Comparison of ENCODE assay signal across 17 cellular contexts in the genomic region with DNA sequence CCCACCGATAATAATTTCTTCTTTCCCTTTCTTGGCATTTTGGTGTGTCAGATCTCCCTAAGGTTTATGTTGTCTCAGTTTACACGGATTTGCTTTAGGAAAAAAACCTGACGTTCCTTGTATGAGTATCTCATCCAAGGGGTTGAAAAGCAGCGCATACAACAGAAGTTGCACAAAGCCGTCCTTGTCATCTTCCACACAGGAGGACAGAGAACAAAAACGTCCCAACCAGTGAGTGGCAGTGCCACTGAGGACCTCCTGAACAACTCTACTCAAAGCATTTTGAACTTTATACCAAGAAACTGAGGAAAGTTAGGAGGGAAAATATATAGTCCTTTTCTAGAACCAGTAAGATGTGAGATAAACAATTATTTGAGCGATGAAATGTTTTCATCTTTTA.
"Had no signal": no experiment of that assay in that cellular context is flagged by ENCODE, and none has a peak within 500 bp of the region (broad histone marks: within the 10 kb centered on the region; RNA-seq: fewer than 3 reads in every experiment).

No MANE protein-coding gene starts in this region.

- H3K27ac ChIP-seq: adrenal gland, esophagus muscularis mucosa, hepatocyte, left lung, prostate gland, SJCRH30, spleen, thyroid gland had no signal

- H3K27ac Mint-ChIP-seq: activated CD4-positive, alpha-beta T cell treated with anti-CD3 and anti-CD28 coated beads, Interleukin-2, amount 10 ng/mL, durations not matched to agents 7 days and 5 days; activated naive CD4-positive, alpha-beta T cell treated with anti-CD3 and anti-CD28 coated beads, Interleukin-2, amount 50 U/mL, for 72 hours; stimulated activated naive B cell treated with anti-CD40 and anti-IgM and Interleukin-4, amounts not matched to agents 10 μg/mL and 1 μg/mL and 100 μg/mL, for 72 hours; T-helper 1 cell treated with Interleukin-12 subunit alpha and Interleukin-12 subunit beta and Interleukin-4 antibody, amounts not matched to agents 30 μg/mL and 1 μg/mL, for 36 hours had no signal

- H3K4me1 ChIP-seq: adrenal gland, left lung, prostate gland, spleen, thyroid gland had no signal

- H3K36me3 ChIP-seq: adrenal gland, esophagus muscularis mucosa, left lung, prostate gland, SJCRH30, spleen, thyroid gland had no signal

- H3K9me3 ChIP-seq: adrenal gland, esophagus muscularis mucosa, left lung, prostate gland, SJCRH30, spleen, thyroid gland had no signal

- H3K27me3 Mint-ChIP-seq: stimulated activated naive B cell treated with anti-CD40 and anti-IgM and Interleukin-4, amounts not matched to agents 10 μg/mL and 1 μg/mL and 100 μg/mL, for 72 hours had no signal

- H3K4me3 Mint-ChIP-seq: activated CD4-positive, alpha-beta T cell treated with anti-CD3 and anti-CD28 coated beads, Interleukin-2, amount 10 ng/mL, durations not matched to agents 7 days and 5 days; stimulated activated naive B cell treated with anti-CD40 and anti-IgM and Interleukin-4, amounts not matched to agents 10 μg/mL and 1 μg/mL and 100 μg/mL, for 72 hours; T-helper 1 cell treated with Interleukin-12 subunit alpha and Interleukin-12 subunit beta and Interleukin-4 antibody, amounts not matched to agents 30 μg/mL and 1 μg/mL, for 36 hours had no signal

- H3K4me3 ChIP-seq: adrenal gland, esophagus muscularis mucosa, hepatocyte, left lung, prostate gland, SJCRH30, spleen, thyroid gland had no signal

- H3K9me3 Mint-ChIP-seq: activated CD4-positive, alpha-beta T cell treated with anti-CD3 and anti-CD28 coated beads, Interleukin-2, amount 10 ng/mL, durations not matched to agents 7 days and 5 days; activated naive CD4-positive, alpha-beta T cell treated with anti-CD3 and anti-CD28 coated beads, Interleukin-2, amount 50 U/mL, for 72 hours; stimulated activated naive B cell treated with anti-CD40 and anti-IgM and Interleukin-4, amounts not matched to agents 10 μg/mL and 1 μg/mL and 100 μg/mL, for 72 hours; T-helper 1 cell treated with Interleukin-12 subunit alpha and Interleukin-12 subunit beta and Interleukin-4 antibody, amounts not matched to agents 30 μg/mL and 1 μg/mL, for 36 hours had no signal

- H3K36me3 Mint-ChIP-seq: activated naive CD4-positive, alpha-beta T cell treated with anti-CD3 and anti-CD28 coated beads, Interleukin-2, amount 50 U/mL, for 72 hours; stimulated activated naive B cell treated with anti-CD40 and anti-IgM and Interleukin-4, amounts not matched to agents 10 μg/mL and 1 μg/mL and 100 μg/mL, for 72 hours had no signal

- H3K27me3 ChIP-seq: adrenal gland, esophagus muscularis mucosa, hepatocyte, left lung, SJCRH30, spleen, thyroid gland had no signal

- DNase-seq: activated CD4-positive, alpha-beta T cell treated with anti-CD3 and anti-CD28 coated beads, Interleukin-2, amount 10 ng/mL, durations not matched to agents 7 days and 5 days; activated gamma-delta T cell; adrenal gland; effector memory CD4-positive, alpha-beta T cell; islet precursor cell; left lung; mammary epithelial cell; SJCRH30; spleen; stimulated activated naive B cell treated with anti-CD40 and anti-IgM and Interleukin-4, amounts not matched to agents 10 μg/mL and 1 μg/mL and 100 μg/mL, for 72 hours; thyroid gland had no signal

- H3K4me1 Mint-ChIP-seq: stimulated activated naive B cell treated with anti-CD40 and anti-IgM and Interleukin-4, amounts not matched to agents 10 μg/mL and 1 μg/mL and 100 μg/mL, for 72 hours had no signal

- ATAC-seq: activated naive CD4-positive, alpha-beta T cell treated with anti-CD3 and anti-CD28 coated beads, Interleukin-2, amount 50 U/mL, for 72 hours; left lung; sciatic nerve; stimulated activated naive B cell treated with anti-CD40 and anti-IgM and Interleukin-4, amounts not matched to agents 10 μg/mL and 1 μg/mL and 100 μg/mL, for 72 hours had no signal
